21 cellular contexts compared by ENCODE assay signal in genomic region chr12:30178948-30179347, GRCh38.
DNase-seq lines count a peak whose midpoint lies in the region; ATAC-seq and TF ChIP-seq lines count a peak whose summit lies in the region.
"Had no signal": no experiment of that assay in that cellular context is flagged by ENCODE, and none has a peak within 500 bp of the region (broad histone marks: within the 10 kb centered on the region; RNA-seq: fewer than 3 reads in every experiment).

No MANE protein-coding gene starts in this region.

- POLR2A ChIA-PET in A673 (lab: Charles Lee; ENCODE audit: low non-redundant PET) (no interaction called here), T-cell (lab: Charles Lee) (no interaction called here)

- intact Hi-C loops in A673 (cut with micrococcal nuclease; ENCODE audit: unreplicated experiment) = no loop called here

- H3K27ac Mint-ChIP-seq in T-cell = no peak overlapping the region
- H3K27ac Mint-ChIP-seq: B cell; CD4-positive, alpha-beta T cell had no signal

- ATAC-seq in HG02885 (IDR thresholded peaks at IDR 0.05; ENCODE audit: poor library complexity, unreplicated experiment) (no peak), T-cell (replicated peaks in 1 of 4) (no peak)
- ATAC-seq: A549, GM12878, HCT116 had no signal

- H3K36me3 Mint-ChIP-seq in T-cell = no peaks in the 10 kb centered on the region
- H3K36me3 Mint-ChIP-seq: CD14-positive monocyte; CD8-positive, alpha-beta memory T cell had no signal

- no TSS peak for BruUV-seq in A673 (replicated peaks; lab: Mats Ljungman, UMichigan)

- H3K27ac ChIP-seq in A673 (ENCODE audit: low read depth, low read length, poor library complexity, severe bottlenecking) = no peak overlapping the region
- H3K27ac ChIP-seq: A549; BLaER1 treated with 17β-estradiol and CSF1 and Interleukin-3, amounts not matched to agents 10 nM and 100 nM; GM23248 had no signal

- in situ Hi-C loops in HAP-1 (cut with MboI; ENCODE audit: low sequenced_read_pairs) = no loop called here

- no peaks in the 10 kb centered on the region for H3K4me1 Mint-ChIP-seq in T-cell
- H3K4me1 Mint-ChIP-seq: B cell; CD14-positive monocyte; CD8-positive, alpha-beta memory T cell had no signal

- H3K36me3 ChIP-seq in A673 (ENCODE audit: insufficient read depth, low read length, poor library complexity, severe bottlenecking) (no peaks in the 10 kb centered on the region), HAP-1 (replicated peaks) (no peaks in the 10 kb centered on the region)
- H3K36me3 ChIP-seq: BLaER1 treated with 17β-estradiol and CSF1 and Interleukin-3, amounts not matched to agents 10 nM and 100 nM had no signal

- H3K27me3 ChIP-seq in A673 (replicated peaks; ENCODE audit: insufficient read depth, low read depth, low read length, poor library complexity) = peaks cover 79% of the 10 kb centered on the region
- no peaks in the 10 kb centered on the region for H3K27me3 ChIP-seq in HAP-1 (ENCODE audit: low read depth)
- H3K27me3 ChIP-seq: BLaER1 treated with 17β-estradiol and CSF1 and Interleukin-3, amounts not matched to agents 10 nM and 100 nM had no signal

- DNase-seq in A673 (ENCODE audit: low spot score) (peak; percentile 66), HAP-1 (ENCODE audit: low spot score in 2 of 2) (peak; percentile 31 to 37), OCI-M1 (lab: John Stamatoyannopoulos, UW) (peak; percentile 15), T-cell (no peak)
- no peak for DNase-seq in stimulated activated CD4-positive, alpha-beta T cell treated with anti-CD3 and anti-CD28 coated beads, Interleukin-4, amount 100 ng/mL, for 4 hours
- DNase-seq: 8988T; CD4-positive, alpha-beta T cell; CD8-positive, alpha-beta memory T cell; DMS 273 treated with DMSO at 0.1 percent for 48 hours; DMS79; EL; GDM1; GM23248; H7 had no signal

- H3K27me3 Mint-ChIP-seq in T-cell = no peaks in the 10 kb centered on the region
- H3K27me3 Mint-ChIP-seq: B cell; CD4-positive, alpha-beta T cell had no signal

- no peak overlapping the region for H3K4me3 ChIP-seq in A673 (ENCODE audit: low read depth, low read length, poor library complexity, severe bottlenecking)
- H3K4me3 ChIP-seq in HAP-1 = no peak overlapping the region
- H3K4me3 ChIP-seq: A549; BLaER1 treated with 17β-estradiol and CSF1 and Interleukin-3, amounts not matched to agents 10 nM and 100 nM; GM12878; GM23248 had no signal

- no peak overlapping the region for H3K4me3 Mint-ChIP-seq in T-cell
- H3K4me3 Mint-ChIP-seq: B cell; CD14-positive monocyte; CD4-positive, alpha-beta T cell; CD8-positive, alpha-beta memory T cell had no signal

- CTCF ChIA-PET in A673 (lab: Charles Lee) (no interaction called here), T-cell (lab: Charles Lee) (no interaction called here)

- H3K4me1 ChIP-seq in A673 (ENCODE audit: insufficient read depth, low read length, poor library complexity, severe bottlenecking) (peaks cover 10% of the 10 kb centered on the region), HAP-1 (peaks cover 8% of the 10 kb centered on the region; the same call in 1 of the 2 replicates)
- H3K4me1 ChIP-seq: A549 had no signal

- H3K9me3 Mint-ChIP-seq in T-cell = peaks cover 0 to 4% (median 0%) of the 10 kb centered on the region in 3 donors
- H3K9me3 Mint-ChIP-seq: CD4-positive, alpha-beta T cell had no signal

- no peak for TF ChIP-seq CTCF in A673 (conservative IDR thresholded peaks at IDR 0.05; ENCODE audit: low read depth, low read length)

- H3K9me3 ChIP-seq in A673 (ENCODE audit: low read depth, low read length, poor library complexity, severe bottlenecking) (no peaks in the 10 kb centered on the region), HAP-1 (no peaks in the 10 kb centered on the region)
- H3K9me3 ChIP-seq: A549 had no signal

Comparison
In these comparisons a context has a peak if more than half of its experiments do, and no peak if none do; other contexts are left out.
1. DNase-seq: peak in A673 (single experiment), HAP-1 (2 of 2) and OCI-M1 (single experiment); none in T-cell (0 of 34) and stimulated activated CD4-positive, alpha-beta T cell treated with anti-CD3 and anti-CD28 coated beads, Interleukin-4, amount 100 ng/mL, for 4 hours (0 of 2).